Comparison of ENCODE assay signal across 11 cellular contexts in the genomic region with DNA sequence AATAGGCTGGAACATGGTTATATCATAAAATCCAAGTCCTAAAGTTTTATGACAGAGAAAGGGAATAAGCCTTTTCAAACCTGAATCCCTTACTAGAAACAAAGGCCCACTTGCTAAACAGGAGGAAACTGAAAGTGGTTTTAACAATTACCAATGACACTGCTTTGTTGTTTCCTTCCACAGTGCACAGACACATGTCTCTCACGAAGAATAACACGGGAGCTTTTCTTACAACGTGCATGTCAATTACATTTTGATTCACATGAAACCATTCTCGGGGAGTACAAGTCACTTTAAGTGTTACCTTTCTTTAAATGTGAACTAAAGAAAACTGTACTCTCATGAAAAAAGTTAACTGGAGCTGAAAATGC. TPM values are rescaled to one million over a fixed set of nuclear protein-coding genes. Genes with fewer than 3 reads are reported as not detected.
A peak's percentile ranks its signal among the peaks of the same experiment; 100 is the strongest.
DNase-seq lines count a peak whose midpoint lies in the region; FAIRE-seq and TF ChIP-seq lines count a peak whose summit lies in the region.
"Had no signal": no experiment of that assay in that cellular context is flagged by ENCODE, and none has a peak within 500 bp of the region (broad histone marks: within the 10 kb centered on the region; RNA-seq: fewer than 3 reads in every experiment).

No MANE protein-coding gene starts in this region.

- no peaks in the 10 kb centered on the region for H4K20me1 ChIP-seq in H9 (ENCODE audit: control insufficient read depth, insufficient read depth, insufficient read length)

- peaks cover 4 to 18% (median 16%) of the 10 kb centered on the region in 3 experiments; a peak in 6 of 7 replicates for H3K36me3 Mint-ChIP-seq in H9 (ENCODE audit: insufficient read depth in 1 of 3, low read depth in 3 of 3)
- peaks cover 10% of the 10 kb centered on the region for H3K36me3 Mint-ChIP-seq in activated CD4-positive, alpha-beta memory T cell treated with anti-CD3 and anti-CD28 coated beads for 36 hours
- H3K36me3 Mint-ChIP-seq in immature natural killer cell = peaks cover 4 to 13% (median 10%) of the 10 kb centered on the region in 3 donors

- H2BK20ac ChIP-seq in H9 (ENCODE audit: low read depth, low read length, poor library complexity, severe bottlenecking) = no peak overlapping the region

- H3K36me3 ChIP-seq in ACC112 (ENCODE audit: insufficient read depth, low read length) = peaks cover 1% of the 10 kb centered on the region; the same call in 1 of the 2 replicates
- H3K36me3 ChIP-seq in stomach = peaks cover 11 to 23% (median 22%) of the 10 kb centered on the region in 4 donors
- H3K36me3 ChIP-seq in kidney (ENCODE audit: control insufficient read depth in 1 of 2, insufficient read depth in 2 of 2, low read length in 2 of 2) = peaks cover 0 to 1% of the 10 kb centered on the region in 2 donors

- no peak for TF ChIP-seq CTCF in H9 (conservative IDR thresholded peaks at IDR 0.05)
- TF ChIP-seq CTCF in stomach (IDR thresholded peaks at IDR 0.05) = no peak
- no peak for TF ChIP-seq CTCF in kidney (IDR thresholded peaks at IDR 0.05; ENCODE audit: borderline replicate concordance, extremely low read depth, insufficient read depth)

- H3K27me3 ChIP-seq in ACC112 (ENCODE audit: insufficient read depth, low read length) = no peaks in the 10 kb centered on the region
- H3K27me3 ChIP-seq in H9 (ENCODE audit: insufficient read depth, low read length) = no peaks in the 10 kb centered on the region
- no peaks in the 10 kb centered on the region for H3K27me3 ChIP-seq in stomach

- H2AFZ ChIP-seq in ACC112 (ENCODE audit: low read length, unreplicated experiment) = no peak overlapping the region
- H2AFZ ChIP-seq in H9 (ENCODE audit: low read length) = no peak overlapping the region

- TF ChIP-seq EP300 in stomach (IDR thresholded peaks at IDR 0.05) = no peak

- H3K9me3 Mint-ChIP-seq in H9 = peaks cover 6 to 7% of the 10 kb centered on the region in 2 experiments; a peak in 2 of 5 replicates
- peaks cover 4% of the 10 kb centered on the region for H3K9me3 Mint-ChIP-seq in activated CD4-positive, alpha-beta memory T cell treated with anti-CD3 and anti-CD28 coated beads for 36 hours
- H3K9me3 Mint-ChIP-seq in immature natural killer cell = no peaks in the 10 kb centered on the region

- no peak overlapping the region for H2BK12ac ChIP-seq in H9 (ENCODE audit: insufficient read length, low read depth, low read length)

- no peak overlapping the region for H3K9ac ChIP-seq in H9 (ENCODE audit: extremely low read depth, insufficient read length, low read length)
- no peak overlapping the region for H3K9ac ChIP-seq in kidney (ENCODE audit: low read length in 2 of 2)

- CTCF ChIA-PET in activated CD4-positive, alpha-beta memory T cell treated with anti-CD3 and anti-CD28 coated beads for 36 hours (lab: Charles Lee) = interaction anchor here (0.6 to 6.6 kb wide), 8 partner anchors 59 to 559 kb away, joined by 3 to 108 read pairs (median 4); no protein-coding TSS in a partner anchor

- H3K4me1 Mint-ChIP-seq in H9 (peaks cover 13 to 21% of the 10 kb centered on the region in 2 experiments), immature natural killer cell (peaks cover 41 to 47% of the 10 kb centered on the region in 2 donors)
- peaks cover 33% of the 10 kb centered on the region for H3K4me1 Mint-ChIP-seq in activated CD4-positive, alpha-beta memory T cell treated with anti-CD3 and anti-CD28 coated beads for 36 hours (ENCODE audit: low read depth)

- intact Hi-C loops in activated CD4-positive, alpha-beta memory T cell treated with anti-CD3 and anti-CD28 coated beads for 36 hours (cut with micrococcal nuclease) = loop anchor here (1.0 to 10.0 kb wide), 6 partner anchors 111 to 639 kb away; a partner anchor contains a TSS
- intact Hi-C loops in stomach (cut with DNase I; ENCODE audit: low total_unique reads) (loop anchor here (5.0 kb wide), 1 partner anchor 201 kb away; no protein-coding TSS in a partner anchor), kidney (cut with DNase I) (loop anchor here (10.0 kb wide), 1 partner anchor 199 kb away; no protein-coding TSS in a partner anchor)

- FAIRE-seq in kidney (lab: Jason Lieb, UNC) = no peak

- no peak overlapping the region for H2BK120ac ChIP-seq in H9 (ENCODE audit: low read depth, low read length, poor library complexity, severe bottlenecking)

- H4K5ac ChIP-seq in H9 (ENCODE audit: insufficient read length, low read depth, low read length) = no peak overlapping the region

- POLR2A ChIA-PET in activated CD4-positive, alpha-beta memory T cell treated with anti-CD3 and anti-CD28 coated beads for 36 hours (lab: Charles Lee) = interaction anchor here (0.7 to 3.1 kb wide), 5 partner anchors 40 to 536 kb away, joined by 3 to 22 read pairs (median 5); a partner anchor contains a TSS

- H3K27ac Mint-ChIP-seq in H9 (no peak overlapping the region), immature natural killer cell (peak overlapping the region; percentile 99 to 100 (median 100))
- peak overlapping the region; percentile 100 for H3K27ac Mint-ChIP-seq in activated CD4-positive, alpha-beta memory T cell treated with anti-CD3 and anti-CD28 coated beads for 36 hours

- no peak overlapping the region for H3K4me2 ChIP-seq in H9 (ENCODE audit: insufficient read depth, insufficient read length, low read length)

- H3K9me3 ChIP-seq in H9 (ENCODE audit: control insufficient read depth, low read depth, low read length) (no peaks in the 10 kb centered on the region), stomach (peaks cover 0 to 6% (median 0%) of the 10 kb centered on the region in 4 donors), kidney (ENCODE audit: control insufficient read depth in 1 of 2, low read length in 2 of 2) (peaks cover 0 to 3% of the 10 kb centered on the region in 2 donors)

- H3K18ac ChIP-seq in H9 (ENCODE audit: insufficient read length, low read depth, low read length) = no peak overlapping the region

- H3K79me2 ChIP-seq in ACC112 (ENCODE audit: control insufficient read depth, insufficient read depth, low read length, unreplicated experiment) = peaks cover 16% of the 10 kb centered on the region
- no peaks in the 10 kb centered on the region; the same call in 1 of the 2 replicates for H3K79me2 ChIP-seq in H9 (ENCODE audit: insufficient read depth, low read length)

- no peak for TF ChIP-seq POLR2A in stomach (IDR thresholded peaks at IDR 0.05)

- H2BK15ac ChIP-seq in H9 (ENCODE audit: low read depth, low read length) = no peak overlapping the region

- H3K27me3 Mint-ChIP-seq in H9 (ENCODE audit: low read depth) = peaks cover 10% of the 10 kb centered on the region
- H3K27me3 Mint-ChIP-seq in activated CD4-positive, alpha-beta memory T cell treated with anti-CD3 and anti-CD28 coated beads for 36 hours = peaks cover under 1% of the 10 kb centered on the region
- peaks cover 6 to 20% (median 18%) of the 10 kb centered on the region in 3 donors for H3K27me3 Mint-ChIP-seq in immature natural killer cell (ENCODE audit: low read depth in 3 of 3)

- H3K4me3 Mint-ChIP-seq in H9 (peak overlapping the region; percentile 94 to 97), immature natural killer cell (peak overlapping the region; percentile 98 to 100 (median 99))
- H3K4me3 Mint-ChIP-seq in activated CD4-positive, alpha-beta memory T cell treated with anti-CD3 and anti-CD28 coated beads for 36 hours = peak overlapping the region; percentile 98

- H3K56ac ChIP-seq in H9 (ENCODE audit: insufficient read length, low read depth, low read length) = no peak overlapping the region

- DNase-seq in H9 (no peak), immature natural killer cell (peak; percentile 18 to 22 (median 21)), stomach (no peak), SHP77 (lab: John Stamatoyannopoulos, UW) (no peak), A172 (ENCODE audit: low spot score) (no peak), kidney (no peak)
- DNase-seq in activated CD4-positive, alpha-beta memory T cell treated with anti-CD3 and anti-CD28 coated beads for 36 hours = no peak
- DNase-seq: activated CD4-positive, CD25-positive, alpha-beta regulatory T cell treated with anti-CD3 and anti-CD28 coated beads, Interleukin-2, amount 50 U/mL, for 72 hours; cortex of kidney; DMS153 had no signal

- H3K23ac ChIP-seq in H9 (ENCODE audit: insufficient read length, low read depth, low read length) = no peak overlapping the region

- WGBS in H9 (ENCODE audit: extremely low coverage, insufficient read length, low lambda C conversion rate) = no CpG with 5 or more reads among the region's 4 CpGs
- 63 to 72% (median 68%) methylated on average over 4 of the region's 4 CpGs for WGBS in stomach, 5 donors

- peaks cover 7% of the 10 kb centered on the region for H3K23me2 ChIP-seq in H9 (ENCODE audit: insufficient read length, low read depth, low read length, poor library complexity, severe bottlenecking)

- no peak overlapping the region for H3T11ph ChIP-seq in H9 (ENCODE audit: low read length)

- H3K27ac ChIP-seq in ACC112 (ENCODE audit: low read depth, low read length) (peak overlapping the region; percentile 76; the same call in 1 of the 2 replicates), H9 (ENCODE audit: insufficient read length, low read depth, low read length) (no peak overlapping the region), stomach (no peak overlapping the region), kidney (ENCODE audit: low read depth in 2 of 2, low read length in 2 of 2) (no peak overlapping the region)

- peak overlapping the region; percentile 95 for H3K4me3 ChIP-seq in ACC112 (ENCODE audit: low read depth, low read length)
- no peak overlapping the region for H3K4me3 ChIP-seq in stomach
- H3K4me3 ChIP-seq in kidney (ENCODE audit: low read length in 2 of 2) = peak overlapping the region in 1 of 2 donors; percentile 86

- H3K14ac ChIP-seq in H9 (ENCODE audit: insufficient read depth, low read length) = no peak overlapping the region

- peaks cover 18% of the 10 kb centered on the region for H3K4me1 ChIP-seq in ACC112 (ENCODE audit: control insufficient read depth, insufficient read depth, low read length, unreplicated experiment)
- H3K4me1 ChIP-seq in H9 (ENCODE audit: insufficient read depth, low read length) = no peaks in the 10 kb centered on the region
- H3K4me1 ChIP-seq in stomach = peaks cover 6 to 28% (median 16%) of the 10 kb centered on the region in 4 donors
- H3K4me1 ChIP-seq in kidney (ENCODE audit: control insufficient read depth in 1 of 2, insufficient read depth in 1 of 2, low read depth in 1 of 2, low read length in 2 of 2) = peaks cover 3 to 5% of the 10 kb centered on the region in 2 donors

- no peak overlapping the region for H2BK5ac ChIP-seq in H9 (ENCODE audit: insufficient read length, low read length)

- no peaks in the 10 kb centered on the region for H3K79me1 ChIP-seq in H9 (ENCODE audit: insufficient read depth, low read depth, low read length, poor library complexity, severe bottlenecking)

- no peak overlapping the region for H3K4ac ChIP-seq in H9 (ENCODE audit: low read depth, low read length)

- no peak overlapping the region for H2AK5ac ChIP-seq in H9 (ENCODE audit: insufficient read length, low read length)

- no peak overlapping the region for H4K8ac ChIP-seq in H9 (replicated peaks; ENCODE audit: insufficient read length, low read depth, low read length)

- H4K91ac ChIP-seq in H9 (ENCODE audit: insufficient read length, low read depth, low read length) = no peak overlapping the region

RNA-seq across cellular contexts. Expression of a gene that starts 1.4 kb away (rescaled TPM):
- total RNA-seq in H9 (2021) (58.3 and 64.2 TPM in 2 replicates), stomach (10 to 100 TPM in 1 of 5 donors, 1 to 10 TPM in 2, under 1 TPM in 1, not detected in 1; 0.89 to 51.3 (median 8.5) TPM), kidney (43.6 TPM)
- total RNA-seq in activated CD4-positive, alpha-beta memory T cell treated with anti-CD3 and anti-CD28 coated beads for 36 hours = 10 to 100 TPM; 95.4 to 95.8 TPM
- polyA plus RNA-seq in immature natural killer cell (10 to 100 TPM; 28.9 to 51.3 (median 46.9) TPM), stomach (10 to 100 TPM; 83.6 to 99.9 (median 85.9) TPM), kidney (ENCODE audit: insufficient read depth, low read depth, low replicate concordance) (137 TPM)
- total RNA-seq in A172 (2014; rRNA removed; shearing (Covaris generic)) = 30.1 and 41.0 TPM in 2 replicates

Comparison
In these comparisons a context has a peak if more than half of its experiments do, and no peak if none do; other contexts are left out.
1. DNase-seq: peak in immature natural killer cell (3 of 3); none in H9 (single experiment), activated CD4-positive, alpha-beta memory T cell treated with anti-CD3 and anti-CD28 coated beads for 36 hours (single experiment), stomach (single experiment), SHP77 (0 of 2), A172 (single experiment) and kidney (single experiment).
2. H3K27ac Mint-ChIP-seq: peak in activated CD4-positive, alpha-beta memory T cell treated with anti-CD3 and anti-CD28 coated beads for 36 hours (single experiment) and immature natural killer cell (6 of 6); none in H9 (0 of 3).
3. Peak in every context shown above with its lines, with median percentiles within 50 percentile points of each other: H3K4me3 Mint-ChIP-seq.